8 cellular contexts compared by ENCODE assay signal in the genomic region with DNA sequence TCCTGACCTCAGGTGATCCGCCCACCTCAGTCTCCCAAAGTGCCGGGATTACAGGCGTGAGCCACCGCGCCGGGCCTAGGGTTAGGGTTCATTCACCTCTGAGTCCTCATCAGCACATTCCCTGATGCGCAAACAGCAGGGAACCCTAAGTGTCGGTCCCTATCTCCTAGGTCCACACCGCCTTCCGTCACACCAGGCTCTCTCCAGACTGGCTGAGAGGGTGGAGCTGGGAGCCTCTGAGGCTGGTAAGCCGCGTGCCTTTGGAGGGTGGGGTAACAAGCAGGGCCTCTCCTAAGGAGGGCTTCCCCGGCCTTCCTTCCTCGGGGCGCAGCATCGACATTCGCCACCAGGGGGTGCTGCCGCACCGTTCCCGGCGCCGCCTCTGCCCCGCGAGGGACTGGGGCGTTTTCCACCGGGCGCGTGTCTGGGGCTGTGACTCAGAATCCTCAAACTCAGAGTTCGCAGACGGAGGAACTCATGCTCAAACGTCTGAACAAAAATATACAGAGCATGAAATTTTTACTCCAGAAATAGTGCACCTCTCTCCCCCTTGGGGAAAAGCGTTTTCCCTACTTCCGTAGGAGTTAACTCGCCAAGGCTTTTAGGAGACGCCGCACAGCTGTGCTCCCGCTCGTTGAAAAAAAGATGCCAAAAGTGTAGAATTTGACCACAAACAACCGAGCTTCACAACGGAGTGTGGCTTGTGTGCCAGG.
DNase-seq lines count a peak whose midpoint lies in the region; ATAC-seq, FAIRE-seq and TF ChIP-seq lines count a peak whose summit lies in the region.

No MANE protein-coding gene starts in this region.

- DNase-seq in GDM1 (lab: John Stamatoyannopoulos, UW) (peak; percentile 61), H54 (ENCODE audit: insufficient read length, low spot score) (peak; percentile 89), MV-4-11 (lab: John Stamatoyannopoulos, UW) (peak; percentile 72), T-helper 22 cell (ENCODE audit: low read depth) (peak; percentile 20), astrocyte (ENCODE audit: low read depth) (peak; percentile 77), hepatic stellate cell (ENCODE audit: low spot score) (peak; percentile 93)

- H3K27me3 ChIP-seq in astrocyte (ENCODE audit: insufficient read depth, low read length), result no peaks in the 10 kb centered on the region
- no peaks in the 10 kb centered on the region for H3K27me3 ChIP-seq in rectal smooth muscle tissue (ENCODE audit: control insufficient read depth, insufficient read depth, low read length)

- no peak for TF ChIP-seq POLR2A in H54 (IDR thresholded peaks at IDR 0.05; ENCODE audit: low read depth, low read length)

- no peak overlapping the region for H3K4me3 ChIP-seq in astrocyte (ENCODE audit: insufficient read depth, low read depth, low read length)
- peak overlapping the region; percentile 54 for H3K4me3 ChIP-seq in rectal smooth muscle tissue (ENCODE audit: low read length)

- H3K36me3 Mint-ChIP-seq in astrocyte (ENCODE audit: low read depth, unreplicated experiment), result no peaks in the 10 kb centered on the region

- peak overlapping the region; percentile 77 for H2AFZ ChIP-seq in astrocyte (ENCODE audit: low read depth, low read length)

- H3K79me2 ChIP-seq in astrocyte (ENCODE audit: insufficient read depth, low read length), result no peaks in the 10 kb centered on the region

- peaks cover 16% of the 10 kb centered on the region for H3K4me1 ChIP-seq in astrocyte (ENCODE audit: insufficient read depth, low read length)
- H3K4me1 ChIP-seq in rectal smooth muscle tissue (ENCODE audit: control insufficient read depth, insufficient read depth, low read length), result peaks cover 7% of the 10 kb centered on the region

- peaks cover 5% of the 10 kb centered on the region for H3K9me3 Mint-ChIP-seq in astrocyte (ENCODE audit: unreplicated experiment)

- no peak overlapping the region for H3K27ac ChIP-seq in astrocyte (ENCODE audit: low read depth, low read length)
- peak overlapping the region; percentile 35 for H3K27ac ChIP-seq in rectal smooth muscle tissue (ENCODE audit: low read depth, low read length)

- FAIRE-seq in H54 (lab: Jason Lieb, UNC) (no peak), astrocyte (lab: Jason Lieb, UNC) (no peak)

- H3K36me3 ChIP-seq in astrocyte (ENCODE audit: insufficient read depth, low read length) (no peaks in the 10 kb centered on the region), rectal smooth muscle tissue (ENCODE audit: control insufficient read depth, insufficient read depth, low read length) (no peaks in the 10 kb centered on the region)

- peak overlapping the region; percentile 34 for H3K27ac Mint-ChIP-seq in astrocyte (ENCODE audit: unreplicated experiment)

- peak overlapping the region; percentile 54 for H3K9ac ChIP-seq in astrocyte (ENCODE audit: low read length)
- H3K9ac ChIP-seq in rectal smooth muscle tissue (ENCODE audit: low read length), result peak overlapping the region; percentile 27

- peaks cover 5% of the 10 kb centered on the region for H3K27me3 Mint-ChIP-seq in astrocyte (ENCODE audit: low read depth, unreplicated experiment)

- no peaks in the 10 kb centered on the region for H3K9me3 ChIP-seq in astrocyte (ENCODE audit: insufficient read depth, low read depth, low read length)

- H4K20me1 ChIP-seq in astrocyte (ENCODE audit: insufficient read depth, low read length), result no peaks in the 10 kb centered on the region

- no peak for ATAC-seq in HG03108 (IDR thresholded peaks at IDR 0.05; ENCODE audit: unreplicated experiment)

- peaks cover 22% of the 10 kb centered on the region for H3K4me1 Mint-ChIP-seq in astrocyte (ENCODE audit: low read depth, unreplicated experiment)

- peak overlapping the region; percentile 65 for H3K4me2 ChIP-seq in astrocyte (ENCODE audit: low read length)

- TF ChIP-seq CTCF in astrocyte (IDR thresholded peaks at IDR 0.05; ENCODE audit: insufficient read depth, low read depth, low read length), result peak; percentile 87

- no peak overlapping the region for H3K4me3 Mint-ChIP-seq in astrocyte (ENCODE audit: unreplicated experiment)

Comparison
In these comparisons a context has a peak if more than half of its experiments do, and no peak if none do; other contexts are left out.
1. DNase-seq: peak in every context shown above with its lines; median percentile 93 in hepatic stellate cell; 89 in H54; 77 in astrocyte; 72 in MV-4-11; 61 in GDM1; 20 in T-helper 22 cell.